ENCODE assay signal across 7 cellular contexts in the genomic region with DNA sequence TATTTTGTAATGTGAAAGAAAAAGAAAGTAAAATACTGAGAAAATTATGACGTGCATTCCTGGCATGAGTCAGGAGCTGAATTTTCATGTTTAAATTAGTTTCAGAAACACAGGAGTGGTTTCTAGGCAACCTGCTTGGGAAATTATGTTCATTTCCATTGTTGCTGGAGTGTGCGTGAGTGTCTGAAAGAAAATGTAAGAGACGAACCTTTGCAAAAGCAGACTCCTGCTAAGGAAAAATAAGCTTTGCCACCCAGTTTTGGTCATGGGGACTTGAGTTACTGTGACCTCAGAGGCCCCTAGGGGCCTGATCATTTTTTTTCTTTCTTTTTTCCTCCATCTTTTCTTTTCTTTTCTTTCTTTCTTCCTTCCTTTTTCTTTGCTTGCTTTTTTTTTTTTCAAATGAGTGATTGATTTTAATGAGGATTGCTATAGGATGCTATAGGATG. TPM values are rescaled to one million over a fixed set of nuclear protein-coding genes. Genes with fewer than 3 reads are reported as not detected.
DNase-seq lines count a peak whose midpoint lies in the region; ATAC-seq and TF ChIP-seq lines count a peak whose summit lies in the region.

No MANE protein-coding gene starts in this region.

- peak overlapping the region; percentile 48 to 92 (median 80) for H3K4me3 Mint-ChIP-seq in IgD-negative memory B cell

- H3K9me3 Mint-ChIP-seq in IgD-negative memory B cell = no peaks in the 10 kb centered on the region

- H3K27me3 ChIP-seq in lung (ENCODE audit: control insufficient read depth, insufficient read depth) = no peaks in the 10 kb centered on the region
- H3K27me3 ChIP-seq in upper lobe of right lung = no peaks in the 10 kb centered on the region

- peak; percentile 89 for DNase-seq in astrocyte of the hippocampus (ENCODE audit: low read depth, low spot score)
- no peak for DNase-seq in lung (ENCODE audit: low spot score)
- no peak for DNase-seq in upper lobe of right lung
- DNase-seq in SIG-M5 (lab: John Stamatoyannopoulos, UW) = no peak

- H3K9me3 ChIP-seq in lung (ENCODE audit: control insufficient read depth in 2 of 2, insufficient read depth in 1 of 2, low read length in 1 of 2) (no peaks in the 10 kb centered on the region), upper lobe of right lung (no peaks in the 10 kb centered on the region)

- intact Hi-C loops in upper lobe of right lung (cut with DNase I) = no loop called here

- WGBS in lung, 2 donors = 6 to 10% methylated on average over 3 of the region's 3 CpGs

- H3K4me1 Mint-ChIP-seq in IgD-negative memory B cell = peaks cover 9 to 14% (median 14%) of the 10 kb centered on the region in 3 donors

- H3K4me3 ChIP-seq in lung = no peak overlapping the region
- H3K4me3 ChIP-seq in upper lobe of right lung = peak overlapping the region; percentile 5

- no peaks in the 10 kb centered on the region for H3K27me3 Mint-ChIP-seq in IgD-negative memory B cell

- H3K36me3 ChIP-seq in lung (ENCODE audit: control insufficient read depth in 2 of 2, insufficient read depth in 2 of 2, low read length in 2 of 2) (no peaks in the 10 kb centered on the region), upper lobe of right lung (no peaks in the 10 kb centered on the region)

- H3K36me3 Mint-ChIP-seq in IgD-negative memory B cell = peaks cover 2% of the 10 kb centered on the region

- H3K4me1 ChIP-seq in lung (ENCODE audit: control insufficient read depth in 2 of 2, insufficient read depth in 2 of 2, low read length in 2 of 2) (peaks cover 0 to 2% of the 10 kb centered on the region in 2 donors), upper lobe of right lung (peaks cover 7% of the 10 kb centered on the region)

- ATAC-seq in GM18517 (IDR thresholded peaks at IDR 0.05; ENCODE audit: unreplicated experiment) (peak; percentile 29), lung (ENCODE audit: insufficient read depth, low FRiP score) (peak; percentile 42), upper lobe of right lung (peak; percentile 38), GM21737 (IDR thresholded peaks at IDR 0.05; ENCODE audit: unreplicated experiment) (no peak)

- H3K27ac Mint-ChIP-seq in IgD-negative memory B cell = peak overlapping the region; percentile 33 to 74 (median 48)

- TF ChIP-seq CTCF in lung (IDR thresholded peaks at IDR 0.05; ENCODE audit: control extremely low read depth, extremely low read depth) (no peak), upper lobe of right lung (IDR thresholded peaks at IDR 0.05) (no peak)

- no peak overlapping the region for H3K27ac ChIP-seq in lung (ENCODE audit: low read depth in 1 of 2, low read length in 1 of 2)
- peak overlapping the region; percentile 48 for H3K27ac ChIP-seq in upper lobe of right lung

RNA-seq across cellular contexts. Expression of a gene that starts 18.8 kb away (rescaled TPM):
- polyA plus RNA-seq in IgD-negative memory B cell (not detected), lung (not detected)
- total RNA-seq in lung (under 1 TPM in 1 of 2 donors, not detected in 1; 0.09 TPM), upper lobe of right lung (not detected)
